ENCODE assay signal across 27 cellular contexts in the genomic region with DNA sequence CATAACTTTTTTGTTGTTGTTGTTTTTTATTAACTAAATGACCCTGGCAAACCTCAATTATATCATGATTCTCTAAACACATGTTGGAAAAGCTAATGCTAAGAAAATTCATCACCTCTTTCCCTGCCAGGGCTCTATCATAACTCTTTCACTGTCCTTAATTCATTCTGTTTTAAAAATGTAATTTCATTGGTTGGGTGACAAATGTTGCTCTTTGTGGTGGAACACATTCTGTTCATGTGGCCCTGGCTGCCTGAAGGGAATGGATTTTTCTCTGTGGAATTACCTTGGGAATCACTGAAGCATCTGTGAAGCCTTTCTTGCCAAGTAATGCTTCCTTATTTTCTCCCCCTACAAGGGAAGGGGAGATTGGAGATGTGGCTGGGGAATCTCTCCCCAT.
"Had no signal": no experiment of that assay in that cellular context is flagged by ENCODE, and none has a peak within 500 bp of the region (broad histone marks: within the 10 kb centered on the region; RNA-seq: fewer than 3 reads in every experiment).

No MANE protein-coding gene starts in this region.

- H3K27ac Mint-ChIP-seq: effector memory CD8-positive, alpha-beta T cell; mesothelial cell of epicardium; natural killer cell treated with Interleukin-12 subunit alpha and Interleukin-12 subunit beta and Interleukin-15 and Interleukin-18, amount 100 ng/mL, for 72 hours; stimulated activated naive CD8-positive, alpha-beta T cell treated with anti-CD3 and anti-CD28 coated beads, Interleukin-15, amount 100 ng/mL, for 72 hours had no signal

- DNase-seq: dermis blood vessel endothelial cell; effector memory CD8-positive, alpha-beta T cell; erythroblast; esophagus squamous epithelium; foreskin melanocyte; head of caudate nucleus; mesenchymal stem cell; mucosa of descending colon; naive B cell; pancreas; stimulated activated CD4-positive, alpha-beta T cell treated with anti-CD3 and anti-CD28 coated beads, Interleukin-12 subunit alpha, Interleukin-12 subunit beta, amount 100 ng/mL, for 4 hours; stimulated activated CD4-positive, alpha-beta T cell treated with anti-CD3 and anti-CD28 coated beads, Interleukin-1b, Interleukin-23, amount 100 ng/mL, for 48 hours; stimulated activated CD4-positive, alpha-beta T cell treated with anti-CD3 and anti-CD28 coated beads, Interleukin-4, amount 100 ng/mL, for 1 hour; stimulated activated CD8-positive, alpha-beta memory T cell treated with anti-CD3 and anti-CD28 coated beads, Interleukin-4, amount 100 ng/mL, for 48 hours; stimulated activated naive CD4-positive, alpha-beta T cell; stimulated activated naive CD8-positive, alpha-beta T cell treated with anti-CD3 and anti-CD28 coated beads, Interleukin-15, amount 100 ng/mL, for 72 hours; thyroid gland; trophoblast cell had no signal

- H3K36me3 ChIP-seq: esophagus squamous epithelium, neutrophil, pancreas, suprapubic skin, thyroid gland, vagina had no signal

- H3K4me3 Mint-ChIP-seq: effector memory CD8-positive, alpha-beta T cell; mesothelial cell of epicardium; naive B cell; natural killer cell treated with Interleukin-12 subunit alpha and Interleukin-12 subunit beta and Interleukin-15 and Interleukin-18, amount 100 ng/mL, for 72 hours; stimulated activated naive CD8-positive, alpha-beta T cell treated with anti-CD3 and anti-CD28 coated beads, Interleukin-15, amount 100 ng/mL, for 72 hours had no signal

- H3K27me3 Mint-ChIP-seq: effector memory CD8-positive, alpha-beta T cell; naive B cell; natural killer cell treated with Interleukin-12 subunit alpha and Interleukin-12 subunit beta and Interleukin-15 and Interleukin-18, amount 100 ng/mL, for 72 hours; stimulated activated naive CD8-positive, alpha-beta T cell treated with anti-CD3 and anti-CD28 coated beads, Interleukin-15, amount 100 ng/mL, for 72 hours had no signal

- ATAC-seq: effector memory CD8-positive, alpha-beta T cell; left lobe of liver; mucosa of descending colon; natural killer cell treated with Interleukin-12 subunit alpha and Interleukin-12 subunit beta and Interleukin-15 and Interleukin-18, amount 100 ng/mL, for 72 hours; pancreas; sciatic nerve; stimulated activated naive CD8-positive, alpha-beta T cell treated with anti-CD3 and anti-CD28 coated beads, Interleukin-15, amount 100 ng/mL, for 72 hours had no signal

- H3K4me1 Mint-ChIP-seq: mesothelial cell of epicardium; naive B cell; stimulated activated naive CD8-positive, alpha-beta T cell treated with anti-CD3 and anti-CD28 coated beads, Interleukin-15, amount 100 ng/mL, for 72 hours had no signal

- H3K4me1 ChIP-seq: esophagus squamous epithelium, pancreas, suprapubic skin, thyroid gland, vagina had no signal

- H3K27ac ChIP-seq: coronary artery, esophagus squamous epithelium, neutrophil, pancreas, suprapubic skin, thyroid gland, vagina had no signal

- H3K4me3 ChIP-seq: coronary artery, esophagus squamous epithelium, mucosa of descending colon, pancreas, smooth muscle cell, suprapubic skin, thyroid gland, vagina had no signal

- H3K27me3 ChIP-seq: esophagus squamous epithelium, neutrophil, pancreas, suprapubic skin, thyroid gland, vagina had no signal

- H3K36me3 Mint-ChIP-seq: mesothelial cell of epicardium; naive B cell; natural killer cell treated with Interleukin-12 subunit alpha and Interleukin-12 subunit beta and Interleukin-15 and Interleukin-18, amount 100 ng/mL, for 72 hours had no signal

- H3K9me3 ChIP-seq: esophagus squamous epithelium, mucosa of descending colon, neutrophil, pancreas, suprapubic skin, vagina had no signal

- H3K9me3 Mint-ChIP-seq: effector memory CD8-positive, alpha-beta T cell had no signal
